ENCODE assay signal across 10 cellular contexts in genomic region chr3:52120576-52121458, GRCh38. TPM values are rescaled to one million over a fixed set of nuclear protein-coding genes. Genes with fewer than 3 reads are reported as not detected.
DNase-seq lines count a peak whose midpoint lies in the region; ATAC-seq and TF ChIP-seq lines count a peak whose summit lies in the region.
"Had no signal": no experiment of that assay in that cellular context is flagged by ENCODE, and none has a peak within 500 bp of the region (broad histone marks: within the 10 kb centered on the region; RNA-seq: fewer than 3 reads in every experiment).

No MANE protein-coding gene starts in this region.

- TF ChIP-seq POLR2A in heart left ventricle (IDR thresholded peaks at IDR 0.05) = no peak

- CTCF ChIA-PET in Calu3 (lab: Charles Lee) = no interaction called here

- H3K9me3 Mint-ChIP-seq in activated T-helper 1 cell treated with anti-CD3 and anti-CD28 coated beads, Interleukin-12 subunit alpha, Interleukin-12 subunit beta, Interleukin-2, Interleukin-4 antibody, amounts not matched to agents 30 ng/mL and 10 ng/mL and 1 ng/mL, durations not matched to agents 14 hours and 24 hours and 36 hours = no peaks in the 10 kb centered on the region
- H3K9me3 Mint-ChIP-seq in Calu3 (ENCODE audit: low read depth, unreplicated experiment) = no peaks in the 10 kb centered on the region

- WGBS in heart left ventricle, 4 donors = 74 to 83% (median 77%) methylated on average over 3 of the region's 3 CpGs

- H3K36me3 Mint-ChIP-seq in activated T-helper 1 cell treated with anti-CD3 and anti-CD28 coated beads, Interleukin-12 subunit alpha, Interleukin-12 subunit beta, Interleukin-2, Interleukin-4 antibody, amounts not matched to agents 30 ng/mL and 10 ng/mL and 1 ng/mL, durations not matched to agents 14 hours and 24 hours and 36 hours (ENCODE audit: low read depth) = peaks cover 7% of the 10 kb centered on the region
- H3K36me3 Mint-ChIP-seq in Calu3 (ENCODE audit: insufficient read depth, unreplicated experiment) = peaks cover 6% of the 10 kb centered on the region

- peak overlapping the region; percentile 75 for H3K27ac Mint-ChIP-seq in activated T-helper 1 cell treated with anti-CD3 and anti-CD28 coated beads, Interleukin-12 subunit alpha, Interleukin-12 subunit beta, Interleukin-2, Interleukin-4 antibody, amounts not matched to agents 30 ng/mL and 10 ng/mL and 1 ng/mL, durations not matched to agents 14 hours and 24 hours and 36 hours
- no peak overlapping the region for H3K27ac Mint-ChIP-seq in Calu3 (ENCODE audit: unreplicated experiment)

- peak overlapping the region; percentile 45 to 89 (median 80) for H3K27ac ChIP-seq in heart left ventricle
- H3K27ac ChIP-seq in left lung = peak overlapping the region; percentile 69 to 76

- DNase-seq in heart left ventricle (peak in 3 of 5 donors; percentile 12 to 23 (median 20)), left ventricle myocardium superior (no peak), left lung (no peak), HCEC 1CT (no peak), Calu3 (no peak), dermis blood vessel endothelial cell (no peak)
- no peak for DNase-seq in activated T-helper 1 cell treated with anti-CD3 and anti-CD28 coated beads, Interleukin-12 subunit alpha, Interleukin-12 subunit beta, Interleukin-2, Interleukin-4 antibody, amounts not matched to agents 30 ng/mL and 10 ng/mL and 1 ng/mL, durations not matched to agents 14 hours and 24 hours and 36 hours (ENCODE audit: low spot score)
- DNase-seq: NCI-H187, SW 1271 had no signal

- intact Hi-C loops in heart left ventricle (cut with DNase I) = loop anchor here in 8 of 10 donors (5.0 kb wide), 3 partner anchors 64 to 119 kb away; partner anchors contain the start of gene DUSP7 (in 1 of the 8)
- intact Hi-C loops in left ventricle myocardium superior (cut with micrococcal nuclease) = loop anchor here (5.0 to 10.0 kb wide), 2 partner anchors 46 to 119 kb away; no protein-coding TSS in a partner anchor
- intact Hi-C loops in activated T-helper 1 cell treated with anti-CD3 and anti-CD28 coated beads, Interleukin-12 subunit alpha, Interleukin-12 subunit beta, Interleukin-2, Interleukin-4 antibody, amounts not matched to agents 30 ng/mL and 10 ng/mL and 1 ng/mL, durations not matched to agents 14 hours and 24 hours and 36 hours (cut with micrococcal nuclease) = no loop called here
- intact Hi-C loops in left lung (cut with DNase I) = loop anchor here in 1 of 2 donors (5.0 kb wide), 1 partner anchor 119 kb away; no protein-coding TSS in a partner anchor
- intact Hi-C loops in Calu3 (cut with micrococcal nuclease; ENCODE audit: unreplicated experiment) = loop anchor here (5.0 kb wide), 1 partner anchor 119 kb away; no protein-coding TSS in a partner anchor

- H3K4me1 ChIP-seq in heart left ventricle = peaks cover 6 to 47% (median 29%) of the 10 kb centered on the region in 12 donors
- H3K4me1 ChIP-seq in left lung = peaks cover 16 to 54% of the 10 kb centered on the region in 2 donors

- H3K36me3 ChIP-seq in heart left ventricle (peaks cover 0 to 5% (median 0%) of the 10 kb centered on the region in 9 donors), left lung (peaks cover 0 to 7% of the 10 kb centered on the region in 2 donors)

- H3K4me1 Mint-ChIP-seq in activated T-helper 1 cell treated with anti-CD3 and anti-CD28 coated beads, Interleukin-12 subunit alpha, Interleukin-12 subunit beta, Interleukin-2, Interleukin-4 antibody, amounts not matched to agents 30 ng/mL and 10 ng/mL and 1 ng/mL, durations not matched to agents 14 hours and 24 hours and 36 hours (ENCODE audit: low read depth) = peaks cover 30% of the 10 kb centered on the region
- no peaks in the 10 kb centered on the region for H3K4me1 Mint-ChIP-seq in Calu3 (ENCODE audit: low read depth, unreplicated experiment)

- no peak overlapping the region for H3K4me3 Mint-ChIP-seq in activated T-helper 1 cell treated with anti-CD3 and anti-CD28 coated beads, Interleukin-12 subunit alpha, Interleukin-12 subunit beta, Interleukin-2, Interleukin-4 antibody, amounts not matched to agents 30 ng/mL and 10 ng/mL and 1 ng/mL, durations not matched to agents 14 hours and 24 hours and 36 hours
- no peak overlapping the region for H3K4me3 Mint-ChIP-seq in Calu3 (ENCODE audit: low read depth, unreplicated experiment)

- H3K9me3 ChIP-seq in heart left ventricle (no peaks in the 10 kb centered on the region), left lung (no peaks in the 10 kb centered on the region)

- H3K27me3 ChIP-seq in heart left ventricle = no peaks in the 10 kb centered on the region
- no peaks in the 10 kb centered on the region for H3K27me3 ChIP-seq in left lung

- BruUV-seq in Calu3 (replicated peaks; lab: Mats Ljungman, UMichigan) = no TSS peak

- ATAC-seq in heart left ventricle (no peak), left ventricle myocardium superior (no peak), left lung (no peak), GM18909 (IDR thresholded peaks at IDR 0.05; ENCODE audit: poor library complexity, unreplicated experiment) (no peak)

- no peak overlapping the region for H3K4me3 ChIP-seq in heart left ventricle
- no peak overlapping the region for H3K4me3 ChIP-seq in left lung

- H3K27me3 Mint-ChIP-seq in activated T-helper 1 cell treated with anti-CD3 and anti-CD28 coated beads, Interleukin-12 subunit alpha, Interleukin-12 subunit beta, Interleukin-2, Interleukin-4 antibody, amounts not matched to agents 30 ng/mL and 10 ng/mL and 1 ng/mL, durations not matched to agents 14 hours and 24 hours and 36 hours (ENCODE audit: insufficient read depth) = no peaks in the 10 kb centered on the region
- no peaks in the 10 kb centered on the region for H3K27me3 Mint-ChIP-seq in Calu3 (ENCODE audit: unreplicated experiment)

- TF ChIP-seq CTCF in heart left ventricle (IDR thresholded peaks at IDR 0.05) (no peak), left lung (IDR thresholded peaks at IDR 0.05) (no peak), Calu3 (IDR thresholded peaks at IDR 0.05; ENCODE audit: unreplicated experiment) (no peak)

RNA-seq across cellular contexts. Expression of gene POC1A, which starts 33.4 kb away (rescaled TPM):
- total RNA-seq in heart left ventricle (1 to 10 TPM in 7 of 9 donors, under 1 TPM in 2; 0.66 to 5.2 (median 1.4) TPM), left ventricle myocardium superior (1.5 TPM), left lung (1 to 10 TPM; 5.3 to 7.6 TPM), Calu3 (2022) (26.4 and 26.9 TPM in 2 replicates), dermis blood vessel endothelial cell (3.7 and 17.6 TPM in 2 replicates)
- polyA plus RNA-seq in heart left ventricle = 1 to 10 TPM in 1 of 2 donors, under 1 TPM in 1; 0.50 to 3.0 TPM
- 20.3 and 24.9 TPM in 2 replicates for total RNA-seq in activated T-helper 1 cell treated with anti-CD3 and anti-CD28 coated beads, Interleukin-12 subunit alpha, Interleukin-12 subunit beta, Interleukin-2, Interleukin-4 antibody, amounts not matched to agents 30 ng/mL and 10 ng/mL and 1 ng/mL, durations not matched to agents 14 hours and 24 hours and 36 hours

Comparison
In these comparisons a context has a peak if more than half of its experiments do, and no peak if none do; other contexts are left out.
1. DNase-seq: peak in heart left ventricle (3 of 5); none in left ventricle myocardium superior (single experiment), activated T-helper 1 cell treated with anti-CD3 and anti-CD28 coated beads, Interleukin-12 subunit alpha, Interleukin-12 subunit beta, Interleukin-2, Interleukin-4 antibody, amounts not matched to agents 30 ng/mL and 10 ng/mL and 1 ng/mL, durations not matched to agents 14 hours and 24 hours and 36 hours (single experiment), left lung (0 of 2), HCEC 1CT (single experiment), Calu3 (single experiment) and dermis blood vessel endothelial cell (single experiment).